ENCODE assay signal across 1 cellular context in the genomic region with DNA sequence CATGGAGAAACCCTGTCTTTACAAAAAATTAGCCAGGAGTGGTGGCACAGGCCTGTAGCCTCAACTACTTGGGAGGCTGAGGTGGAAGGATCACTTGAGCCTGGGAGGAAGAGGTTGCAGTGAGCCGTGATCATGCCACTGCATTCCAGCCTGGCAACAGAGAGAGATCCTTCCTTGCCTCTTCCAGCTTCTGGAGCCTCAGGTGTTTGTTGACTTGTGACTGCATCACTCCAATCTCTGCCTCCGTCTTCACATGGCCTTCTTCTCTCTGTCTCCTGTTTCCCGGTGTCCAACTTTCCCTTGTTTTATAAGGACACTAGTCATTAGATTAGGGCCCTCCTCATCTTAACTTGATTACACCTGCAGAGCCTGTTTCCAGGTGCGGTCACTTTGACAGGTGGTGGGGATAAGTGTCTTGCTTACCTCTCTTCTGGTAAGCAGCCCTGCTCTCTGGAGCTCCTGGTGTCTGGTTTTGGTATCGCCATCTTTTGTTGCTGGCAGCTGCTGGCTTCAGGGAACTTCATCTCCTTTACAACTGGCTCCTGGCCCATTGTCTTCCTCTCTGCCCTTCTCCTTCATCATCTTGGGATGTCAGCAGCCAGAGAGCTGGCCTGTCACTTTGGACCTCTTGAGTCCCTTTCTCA.
A peak's percentile ranks its signal among the peaks of the same experiment; 100 is the strongest.
TF ChIP-seq lines count a peak whose summit lies in the region.

No MANE protein-coding gene starts in this region.

TF ChIP-seq in HepG2, 621 proteins besides CTCF, POLR2A, EP300 and RAD21:
- TF ChIP-seq ZNF746 (CRISPR knock-in tag; IDR thresholded peaks at IDR 0.05) (no peak), CC2D1A (CRISPR knock-in tag; IDR thresholded peaks at IDR 0.05) (no peak), ZNF275 (CRISPR knock-in tag; IDR thresholded peaks at IDR 0.05; ENCODE audit: borderline replicate concordance) (no peak), SMC3 (IDR thresholded peaks at IDR 0.05; ENCODE audit: low read length) (0 out of 2 replicates have a peak, but pooled peaks have one; percentile 11), ZNF180 (CRISPR knock-in tag; IDR thresholded peaks at IDR 0.05; ENCODE audit: borderline replicate concordance, low read depth) (no peak), ZNF251 (CRISPR knock-in tag; IDR thresholded peaks at IDR 0.05) (no peak)
- TF ChIP-seq, protein P1, sequence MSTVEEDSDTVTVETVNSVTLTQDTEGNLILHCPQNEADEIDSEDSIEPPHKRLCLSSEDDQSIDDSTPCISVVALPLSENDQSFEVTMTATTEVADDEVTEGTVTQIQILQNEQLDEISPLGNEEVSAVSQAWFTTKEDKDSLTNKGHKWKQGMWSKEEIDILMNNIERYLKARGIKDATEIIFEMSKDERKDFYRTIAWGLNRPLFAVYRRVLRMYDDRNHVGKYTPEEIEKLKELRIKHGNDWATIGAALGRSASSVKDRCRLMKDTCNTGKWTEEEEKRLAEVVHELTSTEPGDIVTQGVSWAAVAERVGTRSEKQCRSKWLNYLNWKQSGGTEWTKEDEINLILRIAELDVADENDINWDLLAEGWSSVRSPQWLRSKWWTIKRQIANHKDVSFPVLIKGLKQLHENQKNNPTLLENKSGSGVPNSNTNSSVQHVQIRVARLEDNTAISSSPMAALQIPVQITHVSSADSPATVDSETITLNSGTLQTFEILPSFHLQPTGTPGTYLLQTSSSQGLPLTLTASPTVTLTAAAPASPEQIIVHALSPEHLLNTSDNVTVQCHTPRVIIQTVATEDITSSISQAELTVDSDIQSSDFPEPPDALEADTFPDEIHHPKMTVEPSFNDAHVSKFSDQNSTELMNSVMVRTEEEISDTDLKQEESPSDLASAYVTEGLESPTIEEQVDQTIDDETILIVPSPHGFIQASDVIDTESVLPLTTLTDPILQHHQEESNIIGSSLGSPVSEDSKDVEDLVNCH (CRISPR knock-in tag; IDR thresholded peaks at IDR 0.05), result no peak
